ENCODE assay signal across 17 cellular contexts in genomic region chr17:49610883-49611584, GRCh38.
DNase-seq lines count a peak whose midpoint lies in the region; ATAC-seq lines count a peak whose summit lies in the region.
"Had no signal": no experiment of that assay in that cellular context is flagged by ENCODE, and none has a peak within 500 bp of the region (broad histone marks: within the 10 kb centered on the region; RNA-seq: fewer than 3 reads in every experiment).

No MANE protein-coding gene starts in this region.

- DNase-seq in EH (ENCODE audit: low read depth) = peak; percentile 33
- no peak for DNase-seq in central memory CD8-positive, alpha-beta T cell (ENCODE audit: low spot score in 2 of 2)
- no peak for DNase-seq in T-helper 1 cell
- DNase-seq in stimulated activated CD4-positive, alpha-beta T cell treated with anti-CD3 and anti-CD28 coated beads, Interleukin-4, amount 100 ng/mL, for 4 hours = no peak
- DNase-seq in T1000 (lab: John Stamatoyannopoulos, UW) = no peak
- DNase-seq: activated gamma-delta T cell treated with Interleukin-2 at 50 U/mL for 16 hours; esophagus squamous epithelium; H7; islet precursor cell; NCI-H1694; NCI-H226; stimulated activated CD4-positive, alpha-beta T cell treated with anti-CD3 and anti-CD28 coated beads, Interleukin-12 subunit alpha, Interleukin-12 subunit beta, amount 100 ng/mL, for 4 hours; stimulated activated naive CD4-positive, alpha-beta T cell had no signal

- peaks cover 51% of the 10 kb centered on the region for H3K36me3 Mint-ChIP-seq in central memory CD8-positive, alpha-beta T cell (ENCODE audit: insufficient read depth)

- H3K9ac ChIP-seq in muscle layer of colon (ENCODE audit: low read length) (no peak overlapping the region), stomach smooth muscle (ENCODE audit: low read length in 2 of 2) (no peak overlapping the region)

- H3K4me1 Mint-ChIP-seq in central memory CD8-positive, alpha-beta T cell = peaks cover 6% of the 10 kb centered on the region

- H3K27ac Mint-ChIP-seq in central memory CD8-positive, alpha-beta T cell (ENCODE audit: low read depth) = peak overlapping the region; percentile 35

- no peak overlapping the region for H3K4me3 Mint-ChIP-seq in central memory CD8-positive, alpha-beta T cell

- no peaks in the 10 kb centered on the region for H3K9me3 Mint-ChIP-seq in central memory CD8-positive, alpha-beta T cell

- ATAC-seq in central memory CD8-positive, alpha-beta T cell (replicated peaks; ENCODE audit: extremely low read depth, poor library complexity, severe bottlenecking) = no peak
- no peak for ATAC-seq in HG02798 (IDR thresholded peaks at IDR 0.05; ENCODE audit: poor library complexity, unreplicated experiment)

- no peaks in the 10 kb centered on the region for H3K27me3 ChIP-seq in muscle layer of colon (ENCODE audit: control insufficient read depth in 1 of 2, insufficient read depth in 2 of 2, low read length in 2 of 2)
- no peaks in the 10 kb centered on the region for H3K27me3 ChIP-seq in stomach smooth muscle (ENCODE audit: control insufficient read depth in 1 of 2, insufficient read depth in 2 of 2, low read length in 2 of 2)
- H3K27me3 ChIP-seq: esophagus squamous epithelium had no signal

- H3K9me3 ChIP-seq in muscle layer of colon (ENCODE audit: low read length) (no peaks in the 10 kb centered on the region), stomach smooth muscle (ENCODE audit: control insufficient read depth in 2 of 2, low read length in 2 of 2) (no peaks in the 10 kb centered on the region)
- H3K9me3 ChIP-seq: esophagus squamous epithelium had no signal

- H3K27ac ChIP-seq in muscle layer of colon (ENCODE audit: low read depth, low read length) (peak overlapping the region; percentile 10), stomach smooth muscle (ENCODE audit: low read length) (peak overlapping the region; percentile 46)
- H3K27ac ChIP-seq: VCaP had no signal

- H3K4me1 ChIP-seq in muscle layer of colon (ENCODE audit: insufficient read depth, low read length) (peaks cover 41% of the 10 kb centered on the region), stomach smooth muscle (ENCODE audit: control insufficient read depth, insufficient read depth, low read length) (peaks cover 17% of the 10 kb centered on the region)

- no peaks in the 10 kb centered on the region for H3K27me3 Mint-ChIP-seq in central memory CD8-positive, alpha-beta T cell

- H3K4me3 ChIP-seq in muscle layer of colon (ENCODE audit: low read depth in 1 of 2, low read length in 2 of 2) = no peak overlapping the region
- no peak overlapping the region for H3K4me3 ChIP-seq in stomach smooth muscle (ENCODE audit: low read length in 2 of 2)
- H3K4me3 ChIP-seq: esophagus squamous epithelium had no signal

- H3K36me3 ChIP-seq in muscle layer of colon (ENCODE audit: insufficient read depth, low read length) = peaks cover 64% of the 10 kb centered on the region
- H3K36me3 ChIP-seq in stomach smooth muscle (ENCODE audit: control insufficient read depth in 2 of 2, insufficient read depth in 2 of 2, low read length in 2 of 2) = peaks cover 32 to 35% of the 10 kb centered on the region in 2 donors
